In genomic region chr6:139588734-139589418, GRCh38 we compare ENCODE assay signal across 1 cellular context.
A peak's percentile ranks its signal among the peaks of the same experiment; 100 is the strongest.
TF ChIP-seq lines count a peak whose summit lies in the region.

No MANE protein-coding gene starts in this region.

TF ChIP-seq in HepG2, 621 proteins besides CTCF, POLR2A, EP300 and RAD21 (continued from another document):
- peak; percentile 27; the same call in 1 of the 2 replicates for TF ChIP-seq TCF7 (IDR thresholded peaks at IDR 0.05; ENCODE audit: low read depth)
- peak; percentile 41; the same call in 1 of the 2 replicates for TF ChIP-seq NCOA2 (CRISPR knock-in tag; IDR thresholded peaks at IDR 0.05)
- TF ChIP-seq CBX2 (IDR thresholded peaks at IDR 0.05; ENCODE audit: low read depth, low read length): 0 out of 2 replicates have a peak, but pooled peaks have one; percentile 55
- no peak for TF ChIP-seq CBX2 (CRISPR knock-in tag; IDR thresholded peaks at IDR 0.05; ENCODE audit: low read depth)
- no peak for TF ChIP-seq TEAD3 (CRISPR knock-in tag; optimal IDR thresholded peaks at IDR 0.05; ENCODE audit: borderline replicate concordance)
- TF ChIP-seq ZNF737 (CRISPR knock-in tag; IDR thresholded peaks at IDR 0.05; ENCODE audit: borderline replicate concordance): no peak
- TF ChIP-seq ATF3 (CRISPR knock-in tag; IDR thresholded peaks at IDR 0.05): peak; percentile 47; the same call in 1 of the 2 replicates
- TF ChIP-seq AKAP8 (CRISPR knock-in tag; IDR thresholded peaks at IDR 0.05): no peak
- TF ChIP-seq PCBP1 (IDR thresholded peaks at IDR 0.05; ENCODE audit: borderline replicate concordance, low read depth, low read length): no peak
- no peak for TF ChIP-seq JUNB (CRISPR knock-in tag; IDR thresholded peaks at IDR 0.05; ENCODE audit: borderline replicate concordance)
